ENCODE assay signal across 8 cellular contexts in the genomic region with DNA sequence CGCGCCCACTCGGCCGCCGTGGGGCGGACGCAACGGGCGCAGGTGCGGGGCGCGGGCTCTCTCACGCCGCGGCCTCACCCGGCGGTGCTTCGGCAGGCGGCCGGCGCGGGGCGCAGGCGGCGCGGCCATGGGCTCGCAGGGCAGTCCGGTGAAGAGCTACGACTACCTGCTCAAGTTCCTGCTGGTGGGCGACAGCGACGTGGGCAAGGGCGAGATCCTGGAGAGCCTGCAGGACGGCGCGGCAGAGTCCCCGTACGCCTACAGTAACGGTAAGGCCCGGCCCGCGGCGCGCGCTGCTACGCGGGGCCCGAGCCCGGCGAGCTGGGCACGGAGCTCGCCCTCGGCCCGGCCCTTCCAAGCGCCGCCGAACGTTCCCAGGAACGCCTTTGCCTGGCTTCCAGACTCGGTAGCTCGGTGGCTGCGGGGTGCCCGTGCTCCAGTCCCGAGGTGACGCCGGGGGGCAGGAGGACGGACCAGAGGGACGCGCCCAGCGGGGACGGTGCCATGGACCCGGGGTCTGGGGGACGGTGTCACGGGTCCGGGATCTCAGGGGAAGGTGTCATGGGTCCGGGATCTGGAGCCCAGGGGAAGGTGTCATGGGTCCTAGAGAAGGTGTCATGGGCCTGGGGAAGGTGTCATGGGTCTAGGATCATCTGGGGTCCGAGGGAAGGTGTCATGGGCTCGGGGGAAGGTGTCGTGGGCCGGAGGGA. TPM values are rescaled to one million over a fixed set of nuclear protein-coding genes. Genes with fewer than 3 reads are reported as not detected.
DNase-seq lines count a peak whose midpoint lies in the region; ATAC-seq and TF ChIP-seq lines count a peak whose summit lies in the region.

No MANE protein-coding gene starts in this region.

- no peak overlapping the region for H4K8ac ChIP-seq in H9 (replicated peaks; ENCODE audit: insufficient read length, low read depth, low read length)

- no peak overlapping the region for H2BK120ac ChIP-seq in H9 (ENCODE audit: low read depth, low read length, poor library complexity, severe bottlenecking)

- H3K4me1 ChIP-seq in BE2C (peaks cover 5% of the 10 kb centered on the region), H9 (ENCODE audit: insufficient read depth, low read length) (no peaks in the 10 kb centered on the region), iPS-18a (ENCODE audit: control insufficient read depth, low read depth, low read length) (no peaks in the 10 kb centered on the region)

- DNase-seq in BE2C, result no peak
- no peak for DNase-seq in H9
- DNase-seq in activated naive CD4-positive, alpha-beta T cell treated with anti-CD3 and anti-CD28 coated beads, Interleukin-2, amount 50 U/mL, for 72 hours (ENCODE audit: low spot score in 2 of 2), result peak in 1 of 2 donors; percentile 65
- DNase-seq in stimulated activated naive B cell treated with anti-CD40 and anti-IgM and Interleukin-4, amounts not matched to agents 10 μg/mL and 1 μg/mL and 100 μg/mL, for 72 hours, result no peak
- no peak for DNase-seq in globus pallidus (ENCODE audit: low spot score)
- DNase-seq in NCI-H345 treated with DMSO at 0.1 percent for 48 hours (lab: John Stamatoyannopoulos, UW; ENCODE audit: unreplicated experiment), result no peak
- DNase-seq in activated CD4-positive, CD25-positive, alpha-beta regulatory T cell treated with anti-CD3 and anti-CD28 coated beads, Interleukin-2, amount 50 U/mL, for 72 hours, result no peak

- H3K27me3 ChIP-seq in BE2C (no peaks in the 10 kb centered on the region), H9 (ENCODE audit: insufficient read depth, low read length) (peaks cover 7% of the 10 kb centered on the region; the same call in 1 of the 2 replicates), iPS-18a (ENCODE audit: control insufficient read depth, insufficient read depth, low read length) (peaks cover 42% of the 10 kb centered on the region)

- H3K9me3 Mint-ChIP-seq in H9, result 0 out of 5 replicates have a peak, but pooled peaks cover 0 to 3% of the 10 kb centered on the region in 2 experiments
- no peaks in the 10 kb centered on the region for H3K9me3 Mint-ChIP-seq in activated naive CD4-positive, alpha-beta T cell treated with anti-CD3 and anti-CD28 coated beads, Interleukin-2, amount 50 U/mL, for 72 hours
- H3K9me3 Mint-ChIP-seq in stimulated activated naive B cell treated with anti-CD40 and anti-IgM and Interleukin-4, amounts not matched to agents 10 μg/mL and 1 μg/mL and 100 μg/mL, for 72 hours, result no peaks in the 10 kb centered on the region

- no peak overlapping the region for H2BK20ac ChIP-seq in H9 (ENCODE audit: low read depth, low read length, poor library complexity, severe bottlenecking)

- peak overlapping the region; percentile 77 to 86 for H3K4me3 Mint-ChIP-seq in H9
- peak overlapping the region; percentile 84 to 94 for H3K4me3 Mint-ChIP-seq in stimulated activated naive B cell treated with anti-CD40 and anti-IgM and Interleukin-4, amounts not matched to agents 10 μg/mL and 1 μg/mL and 100 μg/mL, for 72 hours

- no peak overlapping the region for H3T11ph ChIP-seq in H9 (ENCODE audit: low read length)

- TF ChIP-seq CTCF in BE2C (IDR thresholded peaks at IDR 0.05; ENCODE audit: low read depth, low read length) (no peak), H9 (conservative IDR thresholded peaks at IDR 0.05) (no peak)

- H3K27ac ChIP-seq in H9 (ENCODE audit: insufficient read length, low read depth, low read length) (no peak overlapping the region), iPS-18a (ENCODE audit: low read length) (no peak overlapping the region)

- no peak overlapping the region for H4K5ac ChIP-seq in H9 (ENCODE audit: insufficient read length, low read depth, low read length)

- peak overlapping the region in 1 of 3 experiments; percentile 47; a peak in 2 of 7 replicates for H3K27ac Mint-ChIP-seq in H9
- H3K27ac Mint-ChIP-seq in activated naive CD4-positive, alpha-beta T cell treated with anti-CD3 and anti-CD28 coated beads, Interleukin-2, amount 50 U/mL, for 72 hours, result peak overlapping the region; percentile 90 to 94
- H3K27ac Mint-ChIP-seq in stimulated activated naive B cell treated with anti-CD40 and anti-IgM and Interleukin-4, amounts not matched to agents 10 μg/mL and 1 μg/mL and 100 μg/mL, for 72 hours, result peak overlapping the region; percentile 86

- no peak overlapping the region for H4K91ac ChIP-seq in H9 (ENCODE audit: insufficient read length, low read depth, low read length)

- H3K27me3 Mint-ChIP-seq in H9 (ENCODE audit: low read depth), result peaks cover 51% of the 10 kb centered on the region
- H3K27me3 Mint-ChIP-seq in stimulated activated naive B cell treated with anti-CD40 and anti-IgM and Interleukin-4, amounts not matched to agents 10 μg/mL and 1 μg/mL and 100 μg/mL, for 72 hours, result peaks cover 4 to 6% of the 10 kb centered on the region in 2 donors

- no CpG with 5 or more reads among the region's 80 CpGs for WGBS in H9 (ENCODE audit: extremely low coverage, insufficient read length, low lambda C conversion rate)

- peaks cover 16 to 26% of the 10 kb centered on the region in 2 experiments for H3K4me1 Mint-ChIP-seq in H9
- H3K4me1 Mint-ChIP-seq in stimulated activated naive B cell treated with anti-CD40 and anti-IgM and Interleukin-4, amounts not matched to agents 10 μg/mL and 1 μg/mL and 100 μg/mL, for 72 hours, result peaks cover 32 to 67% of the 10 kb centered on the region in 2 donors

- peak overlapping the region; percentile 61 for H3K4me2 ChIP-seq in H9 (ENCODE audit: insufficient read depth, insufficient read length, low read length)

- no peak overlapping the region for H2AK5ac ChIP-seq in H9 (ENCODE audit: insufficient read length, low read length)

- H3K18ac ChIP-seq in H9 (ENCODE audit: insufficient read length, low read depth, low read length), result no peak overlapping the region

- no peak overlapping the region for H3K56ac ChIP-seq in H9 (ENCODE audit: insufficient read length, low read depth, low read length)

- H3K79me1 ChIP-seq in H9 (ENCODE audit: insufficient read depth, low read depth, low read length, poor library complexity, severe bottlenecking), result peaks cover 3% of the 10 kb centered on the region

- H2BK5ac ChIP-seq in H9 (ENCODE audit: insufficient read length, low read length), result no peak overlapping the region

- no peak overlapping the region for H2BK12ac ChIP-seq in H9 (ENCODE audit: insufficient read length, low read depth, low read length)

- H3K9me3 ChIP-seq in BE2C (no peaks in the 10 kb centered on the region), H9 (ENCODE audit: control insufficient read depth, low read depth, low read length) (no peaks in the 10 kb centered on the region), iPS-18a (ENCODE audit: control insufficient read depth, low read depth, low read length) (no peaks in the 10 kb centered on the region)

- no peak overlapping the region for H2AFZ ChIP-seq in H9 (ENCODE audit: low read length)

- H3K23ac ChIP-seq in H9 (ENCODE audit: insufficient read length, low read depth, low read length), result no peak overlapping the region

- H3K14ac ChIP-seq in H9 (ENCODE audit: insufficient read depth, low read length), result no peak overlapping the region; the same call in 1 of the 2 replicates

- H3K9ac ChIP-seq in H9 (ENCODE audit: extremely low read depth, insufficient read length, low read length) (no peak overlapping the region), iPS-18a (ENCODE audit: low read length) (no peak overlapping the region)

- no peak overlapping the region for H2BK15ac ChIP-seq in H9 (ENCODE audit: low read depth, low read length)

- peaks cover 0 to 12% (median 7%) of the 10 kb centered on the region in 3 experiments; a peak in 6 of 7 replicates for H3K36me3 Mint-ChIP-seq in H9 (ENCODE audit: insufficient read depth in 1 of 3, low read depth in 3 of 3)
- peaks cover 10 to 17% of the 10 kb centered on the region in 2 donors for H3K36me3 Mint-ChIP-seq in activated naive CD4-positive, alpha-beta T cell treated with anti-CD3 and anti-CD28 coated beads, Interleukin-2, amount 50 U/mL, for 72 hours
- H3K36me3 Mint-ChIP-seq in stimulated activated naive B cell treated with anti-CD40 and anti-IgM and Interleukin-4, amounts not matched to agents 10 μg/mL and 1 μg/mL and 100 μg/mL, for 72 hours, result peaks cover 2 to 10% of the 10 kb centered on the region in 2 donors

- ATAC-seq in activated naive CD4-positive, alpha-beta T cell treated with anti-CD3 and anti-CD28 coated beads, Interleukin-2, amount 50 U/mL, for 72 hours, result no peak
- peak; percentile 0 to 1 for ATAC-seq in stimulated activated naive B cell treated with anti-CD40 and anti-IgM and Interleukin-4, amounts not matched to agents 10 μg/mL and 1 μg/mL and 100 μg/mL, for 72 hours (replicated peaks)

- H3K36me3 ChIP-seq in BE2C, result no peaks in the 10 kb centered on the region
- H3K36me3 ChIP-seq in iPS-18a (ENCODE audit: control insufficient read depth, low read depth, low read length), result peaks cover 5% of the 10 kb centered on the region

- no peaks in the 10 kb centered on the region; the same call in 1 of the 2 replicates for H3K79me2 ChIP-seq in H9 (ENCODE audit: insufficient read depth, low read length)

- H3K4ac ChIP-seq in H9 (ENCODE audit: low read depth, low read length), result no peak overlapping the region

- no peaks in the 10 kb centered on the region for H4K20me1 ChIP-seq in H9 (ENCODE audit: control insufficient read depth, insufficient read depth, insufficient read length)

- H3K4me3 ChIP-seq in BE2C (ENCODE audit: low read depth, low read length), result peak overlapping the region; percentile 70
- peak overlapping the region; percentile 65 for H3K4me3 ChIP-seq in iPS-18a (ENCODE audit: low read length)

- H3K23me2 ChIP-seq in H9 (ENCODE audit: insufficient read length, low read depth, low read length, poor library complexity, severe bottlenecking), result peaks cover 5% of the 10 kb centered on the region

RNA-seq across cellular contexts. Expression of gene RAB40C, which starts 0.5 kb away (rescaled TPM):
- 21.3 TPM for polyA plus RNA-seq in BE2C (2012; ENCODE audit: insufficient read depth, insufficient read length, low read depth)
- total RNA-seq in H9 (2021), result 19.1 and 20.4 TPM in 2 replicates
- 10 to 100 TPM; 12.1 to 13.0 TPM for total RNA-seq in activated naive CD4-positive, alpha-beta T cell treated with anti-CD3 and anti-CD28 coated beads, Interleukin-2, amount 50 U/mL, for 72 hours

RNA-seq across cellular contexts. Expression of gene PIGQ, which starts 20.6 kb away (rescaled TPM):
- 116 TPM for polyA plus RNA-seq in BE2C (2012; ENCODE audit: insufficient read depth, insufficient read length, low read depth)
- total RNA-seq in H9 (2021), result 58.0 and 65.5 TPM in 2 replicates
- 10 to 100 TPM; 21.9 to 24.2 TPM for total RNA-seq in activated naive CD4-positive, alpha-beta T cell treated with anti-CD3 and anti-CD28 coated beads, Interleukin-2, amount 50 U/mL, for 72 hours

RNA-seq across cellular contexts. Expression of gene NHLRC4, which starts 23.5 kb away (rescaled TPM):
- polyA plus RNA-seq in BE2C (2012; ENCODE audit: insufficient read depth, insufficient read length, low read depth), result 13.5 TPM
- 0.26 and 0.42 TPM in 2 replicates for total RNA-seq in H9 (2021)
- 1 to 10 TPM in 1 of 2 donors, under 1 TPM in 1; 0.59 to 1.8 TPM for total RNA-seq in activated naive CD4-positive, alpha-beta T cell treated with anti-CD3 and anti-CD28 coated beads, Interleukin-2, amount 50 U/mL, for 72 hours

RNA-seq across cellular contexts. Expression of gene PRR35, which starts 30.1 kb away (rescaled TPM):
- polyA plus RNA-seq in BE2C (2012; ENCODE audit: insufficient read depth, insufficient read length, low read depth), result 0.91 TPM
- 0.33 and 0.50 TPM in 2 replicates for total RNA-seq in H9 (2021)
- total RNA-seq in activated naive CD4-positive, alpha-beta T cell treated with anti-CD3 and anti-CD28 coated beads, Interleukin-2, amount 50 U/mL, for 72 hours, result not detected

RNA-seq across cellular contexts. Expression of gene WFIKKN1, which starts 40.5 kb away (rescaled TPM):
- polyA plus RNA-seq in BE2C (2012; ENCODE audit: insufficient read depth, insufficient read length, low read depth), result 1.3 TPM
- total RNA-seq in H9 (2021), result 8.3 and 8.7 TPM in 2 replicates
- total RNA-seq in activated naive CD4-positive, alpha-beta T cell treated with anti-CD3 and anti-CD28 coated beads, Interleukin-2, amount 50 U/mL, for 72 hours, result under 1 TPM; 0.33 to 0.71 TPM

Comparison
In these comparisons a context has a peak if more than half of its experiments do, and no peak if none do; other contexts are left out.
1. ATAC-seq: peak in stimulated activated naive B cell treated with anti-CD40 and anti-IgM and Interleukin-4, amounts not matched to agents 10 μg/mL and 1 μg/mL and 100 μg/mL, for 72 hours (2 of 2); none in activated naive CD4-positive, alpha-beta T cell treated with anti-CD3 and anti-CD28 coated beads, Interleukin-2, amount 50 U/mL, for 72 hours (0 of 2).